ENCODE assay signal across 10 cellular contexts in the genomic region with DNA sequence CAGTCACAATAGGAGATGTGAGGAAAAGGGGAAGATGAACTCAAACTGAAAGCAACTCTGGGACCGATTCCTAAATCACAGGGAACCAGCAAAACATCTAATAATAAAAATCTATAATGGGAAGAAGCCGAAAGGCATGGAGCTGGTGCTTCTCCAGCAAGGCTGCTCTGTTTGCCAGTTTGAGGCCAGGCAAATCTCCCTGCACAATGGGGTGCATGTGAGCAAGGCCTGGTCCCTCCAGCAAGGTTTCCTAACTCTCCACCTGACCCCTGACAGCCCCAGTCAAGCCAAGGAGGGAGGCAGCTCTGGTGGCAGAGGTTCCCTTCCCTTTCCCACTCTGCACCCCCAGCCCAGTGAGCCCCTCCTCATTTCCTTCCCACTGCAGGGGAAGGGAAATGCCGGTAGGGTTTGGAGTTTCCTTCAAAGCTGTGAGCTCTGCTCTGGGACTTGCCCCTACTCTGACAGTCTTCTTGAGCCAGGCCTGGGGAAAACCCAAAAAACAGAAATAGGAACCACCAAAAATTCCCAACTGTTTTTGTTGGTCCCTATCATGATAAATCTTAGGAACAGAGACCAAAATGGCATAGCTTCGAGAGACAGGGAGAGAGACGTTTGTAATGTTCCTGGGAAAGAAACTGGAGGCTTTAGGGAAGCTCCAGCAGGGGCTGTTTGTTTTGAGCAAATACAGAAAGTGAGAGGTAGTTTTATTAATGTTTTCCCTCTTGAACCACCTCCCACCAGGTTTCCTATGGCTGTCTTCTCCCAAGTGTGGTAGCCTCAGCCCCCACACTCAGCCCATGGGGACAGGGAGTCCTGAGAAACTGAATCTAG. TPM values are rescaled to one million over a fixed set of nuclear protein-coding genes. Genes with fewer than 3 reads are reported as not detected.
DNase-seq lines count a peak whose midpoint lies in the region; ATAC-seq, FAIRE-seq and TF ChIP-seq lines count a peak whose summit lies in the region.
"Had no signal": no experiment of that assay in that cellular context is flagged by ENCODE, and none has a peak within 500 bp of the region (broad histone marks: within the 10 kb centered on the region; RNA-seq: fewer than 3 reads in every experiment).

No MANE protein-coding gene starts in this region.

- no peak overlapping the region for H4K5ac ChIP-seq in mesendoderm (ENCODE audit: low read length)

- peak overlapping the region; percentile 57; the same call in 1 of the 2 replicates for H2AFZ ChIP-seq in K562 (ENCODE audit: low read depth, low read length)

- H3K36me3 ChIP-seq in K562 (ENCODE audit: control insufficient read depth, insufficient read depth, low read length), result no peaks in the 10 kb centered on the region
- H3K36me3 ChIP-seq in mesendoderm (ENCODE audit: control insufficient read depth, insufficient read depth, low read length), result no peaks in the 10 kb centered on the region
- no peaks in the 10 kb centered on the region for H3K36me3 ChIP-seq in thyroid gland

- no peak overlapping the region for H2AK5ac ChIP-seq in mesendoderm (ENCODE audit: low read length)

- POLR2A ChIA-PET in K562 (lab: Yijun Ruan, JAX), result interaction anchor here (0.6 to 3.3 kb wide), 10 partner anchors 7 to 404 kb away, joined by 3 to 16 read pairs (median 6); a partner anchor contains a TSS

- in situ Hi-C loops in K562 (cut with MboI), result no loop called here

- H3K27ac ChIP-seq in K562 (ENCODE audit: extremely low read depth, low read depth, low read length) (peak overlapping the region; percentile 61; the same call in 1 of the 3 replicates), mesendoderm (ENCODE audit: low read depth, low read length) (no peak overlapping the region), thyroid gland (peak overlapping the region; percentile 90 to 99 (median 96))

- H3K56ac ChIP-seq in mesendoderm (ENCODE audit: low read length), result peak overlapping the region; percentile 79

- H3K27me3 ChIP-seq in K562 (ENCODE audit: control insufficient read depth in 2 of 2, insufficient read depth in 2 of 2, low read length in 2 of 2), result no peaks in the 10 kb centered on the region
- no peaks in the 10 kb centered on the region for H3K27me3 ChIP-seq in mesendoderm (ENCODE audit: insufficient read depth, low read length, poor library complexity)
- H3K27me3 ChIP-seq in thyroid gland, result no peaks in the 10 kb centered on the region

- H3K23ac ChIP-seq in mesendoderm (ENCODE audit: low read length), result no peak overlapping the region

- H2BK120ac ChIP-seq in mesendoderm (ENCODE audit: low read depth, low read length), result no peak overlapping the region

- no peaks in the 10 kb centered on the region for H4K20me1 ChIP-seq in K562 (replicated peaks; ENCODE audit: control insufficient read depth, insufficient read depth, low read length)

- H3K79me2 ChIP-seq in K562 (ENCODE audit: control insufficient read depth, insufficient read depth, low read length) (no peaks in the 10 kb centered on the region; the same call in 2 of the 3 replicates), mesendoderm (ENCODE audit: control insufficient read depth, insufficient read depth, low read length) (peaks cover 4% of the 10 kb centered on the region)

- peaks cover 94% of the 10 kb centered on the region for H3K4me1 Mint-ChIP-seq in activated T-cell treated with anti-CD3 and anti-CD28 coated beads, Interleukin-2, amount 50 U/mL, for 4 hours (ENCODE audit: low read depth)

- H3K4me3 ChIP-seq in K562 (no peak overlapping the region), mesendoderm (ENCODE audit: low read length) (no peak overlapping the region), thyroid gland (replicated peaks in 1 of 3) (no peak overlapping the region)

- WGBS in K562 (ENCODE audit: insufficient coverage, low coverage, missing lambda C conversion rate), result 76% methylated on average over 5 of the region's 5 CpGs
- no CpG with 5 or more reads among the region's 5 CpGs for WGBS in mesendoderm (ENCODE audit: extremely low coverage, insufficient coverage, low lambda C conversion rate)
- 56 to 72% methylated on average over 5 of the region's 5 CpGs for WGBS in thyroid gland, 2 donors

- H3K4ac ChIP-seq in mesendoderm (ENCODE audit: low read depth, low read length), result no peak overlapping the region

- no peaks in the 10 kb centered on the region for H3K27me3 Mint-ChIP-seq in activated T-cell treated with anti-CD3 and anti-CD28 coated beads, Interleukin-2, amount 50 U/mL, for 4 hours (ENCODE audit: low read depth)

- intact Hi-C loops in K562 (cut with micrococcal nuclease), result loop anchor here (5.0 kb wide), 1 partner anchor 35 kb away; a partner anchor contains a TSS
- intact Hi-C loops in thyroid gland (cut with DNase I), result no loop called here

- H4K8ac ChIP-seq in mesendoderm (ENCODE audit: low read depth, low read length), result no peak overlapping the region

- no peak for TF ChIP-seq POLR2A in K562 (conservative IDR thresholded peaks at IDR 0.05)
- no peak for TF ChIP-seq POLR2A in thyroid gland (IDR thresholded peaks at IDR 0.05)

- DNase-seq in activated T-cell treated with anti-CD3 and anti-CD28 coated beads, Interleukin-2, amount 50 U/mL, for 4 hours, result no peak
- DNase-seq in activated T-cell treated with anti-CD3 and anti-CD28 coated beads, Interleukin-2, amount 50 U/mL, for 1 hour, result no peak
- DNase-seq in K562 (ENCODE audit: extremely low read depth in 1 of 4, low spot score in 3 of 4) (no peak), mesendoderm (no peak), thyroid gland (no peak)
- DNase-seq: effector CD4-positive, alpha-beta T cell had no signal

- no peak for ATAC-seq in activated T-cell treated with anti-CD3 and anti-CD28 coated beads, Interleukin-2, amount 50 U/mL, for 4 hours
- no peak for ATAC-seq in K562
- ATAC-seq in HG03378 (IDR thresholded peaks at IDR 0.05; ENCODE audit: unreplicated experiment), result no peak
- ATAC-seq in GM21423 (IDR thresholded peaks at IDR 0.05; ENCODE audit: unreplicated experiment), result no peak
- ATAC-seq in GM18519 (IDR thresholded peaks at IDR 0.05; ENCODE audit: low FRiP score, unreplicated experiment), result no peak

- H3K18ac ChIP-seq in mesendoderm (ENCODE audit: low read length), result no peak overlapping the region

- H3K4me2 ChIP-seq in K562 (ENCODE audit: insufficient read depth, low read length) (no peak overlapping the region; the same call in 1 of the 2 replicates), mesendoderm (ENCODE audit: low read length) (no peak overlapping the region)

- H3K79me1 ChIP-seq in mesendoderm (ENCODE audit: low read length), result peaks cover 22% of the 10 kb centered on the region

- H2BK15ac ChIP-seq in mesendoderm (replicated peaks; ENCODE audit: low read depth), result no peak overlapping the region

- no peak overlapping the region for H2BK5ac ChIP-seq in mesendoderm (ENCODE audit: low read length)

- TF ChIP-seq RAD21 in K562 (CRISPR knock-in tag; conservative IDR thresholded peaks at IDR 0.05 in 1 of 2, IDR thresholded peaks at IDR 0.05 in 1 of 2), result no peak

- TF ChIP-seq CTCF in K562 (IDR thresholded peaks at IDR 0.05 in 2 of 3, conservative IDR thresholded peaks at IDR 0.05 in 1 of 3; ENCODE audit: insufficient read depth in 2 of 3, low read depth in 1 of 3, low read length in 3 of 3), result no peak
- peak in 1 of 6 experiments; percentile 3 for TF ChIP-seq CTCF in thyroid gland (IDR thresholded peaks at IDR 0.05)

- H3K4me3 Mint-ChIP-seq in activated T-cell treated with anti-CD3 and anti-CD28 coated beads, Interleukin-2, amount 50 U/mL, for 4 hours, result peak overlapping the region; percentile 51

- H3K36me3 Mint-ChIP-seq in activated T-cell treated with anti-CD3 and anti-CD28 coated beads, Interleukin-2, amount 50 U/mL, for 4 hours (ENCODE audit: insufficient read depth), result no peaks in the 10 kb centered on the region

- BruUV-seq in K562 (replicated peaks; lab: Mats Ljungman, UMichigan), result no TSS peak

- H3K9ac ChIP-seq in K562 (ENCODE audit: insufficient read depth in 1 of 2, low read depth in 2 of 2, low read length in 2 of 2), result peak overlapping the region; percentile 21 to 87
- peak overlapping the region; percentile 31 for H3K9ac ChIP-seq in mesendoderm (ENCODE audit: low read length)

- FAIRE-seq in K562 (lab: Jason Lieb, UNC), result no peak

- CTCF ChIA-PET in K562 (lab: Yijun Ruan, JAX; ENCODE audit: low intra/inter-chr PET ratio), result interaction anchor here (0.6 to 1.4 kb wide), 2 partner anchors 35 to 933 kb away, joined by 3 to 8 read pairs; a partner anchor contains a TSS

- no peaks in the 10 kb centered on the region for H3K9me1 ChIP-seq in K562 (ENCODE audit: control insufficient read depth, insufficient read depth, low read length)

- H3K9me3 Mint-ChIP-seq in activated T-cell treated with anti-CD3 and anti-CD28 coated beads, Interleukin-2, amount 50 U/mL, for 4 hours, result no peaks in the 10 kb centered on the region

- H3K4me1 ChIP-seq in K562 (replicated peaks in 1 of 2; ENCODE audit: control insufficient read depth in 2 of 2, insufficient read depth in 2 of 2, low read length in 2 of 2), result peaks cover 20 to 40% of the 10 kb centered on the region in 2 experiments
- H3K4me1 ChIP-seq in mesendoderm (ENCODE audit: control insufficient read depth, low read depth, low read length), result peaks cover 10% of the 10 kb centered on the region
- peaks cover 61 to 81% of the 10 kb centered on the region in 2 donors for H3K4me1 ChIP-seq in thyroid gland
- H3K4me1 ChIP-seq: Caco-2 had no signal

- TF ChIP-seq EP300 in K562 (IDR thresholded peaks at IDR 0.05; ENCODE audit: low read length), result no peak

- H3K9me3 ChIP-seq in K562 (replicated peaks; ENCODE audit: control insufficient read depth, insufficient read depth, low read depth, low read length) (no peaks in the 10 kb centered on the region), thyroid gland (no peaks in the 10 kb centered on the region)
- H3K9me3 ChIP-seq: Caco-2 had no signal

RNA-seq across cellular contexts. Expression of a gene that starts 34.6 kb away (rescaled TPM):
- total RNA-seq in activated T-cell treated with anti-CD3 and anti-CD28 coated beads, Interleukin-2, amount 50 U/mL, for 4 hours, result 10 to 100 TPM; 22.1 to 24.0 (median 23.6) TPM
- total RNA-seq in K562 (2011; cell fraction: chromatin; rRNA removed; ENCODE audit: low replicate concordance), result 38.8 and 46.8 TPM in 2 replicates
- total RNA-seq in K562 (2011; cell fraction: nucleolus; rRNA removed), result 17.4 and 19.8 TPM in 2 replicates
- 20.3 and 21.7 TPM in 2 replicates for total RNA-seq in K562 (2011; cell fraction: nucleoplasm; rRNA removed)
- total RNA-seq in K562 (2014; rRNA removed) (8.8 and 9.5 TPM in 2 replicates), K562 (2014; rRNA removed; fragmentation: Illumina TruSeq; extraction: Trizol) (6.8 and 7.9 TPM in 2 replicates), K562 (2015; rRNA removed; fragmentation: Illumina TruSeq; extraction: Trizol) (6.4 and 7.1 TPM in 2 replicates), K562 (2021) (11.1 and 14.4 TPM in 2 replicates), thyroid gland (10 to 100 TPM; 30.9 to 41.8 (median 35.1) TPM)
- polyA plus RNA-seq in K562 (2011; rRNA removed) (6.9 and 7.0 TPM in 2 replicates), K562 (2014; fragmentation: Illumina TruSeq; extraction: Trizol) (6.7 and 7.7 TPM in 2 replicates), K562 (2014; fragmentation: Nextera tagmentation; extraction: Ambion mirVana) (under 1 TPM; 0.49 to 0.53 TPM), K562 (2014; rRNA removed) (5.4 and 7.4 TPM in 2 replicates)
- polyA plus RNA-seq in K562 (2011; cell fraction: cytosol; rRNA removed), result 5.4 and 7.5 TPM in 2 replicates
- polyA plus RNA-seq in K562 (2011; cell fraction: nucleus; rRNA removed), result 22.2 and 25.7 TPM in 2 replicates
- polyA plus RNA-seq in K562 (2012), result 8.6 and 13.4 TPM in 2 replicates
- 17.9 and 21.0 TPM in 2 replicates for polyA minus RNA-seq in K562 (2011; rRNA and poly(A)+ RNA removed)
- 8.6 and 11.9 TPM in 2 replicates for polyA minus RNA-seq in K562 (2011; cell fraction: cytosol; rRNA and poly(A)+ RNA removed)
- 8.9 and 16.9 TPM in 2 replicates for polyA minus RNA-seq in K562 (2011; cell fraction: nucleus; rRNA and poly(A)+ RNA removed)
- polyA plus RNA-seq in mesendoderm (2013, experiment 1 of 2), result 11.1 TPM
- 11.3 TPM for polyA plus RNA-seq in mesendoderm (2013, experiment 2 of 2)

RNA-seq across cellular contexts. Expression of a gene that starts 49.2 kb away (rescaled TPM):
- total RNA-seq in activated T-cell treated with anti-CD3 and anti-CD28 coated beads, Interleukin-2, amount 50 U/mL, for 4 hours, result 10 to 100 TPM in 2 of 3 donors, 1 to 10 TPM in 1; 8.0 to 10.9 (median 10.6) TPM
- 27.4 and 49.5 TPM in 2 replicates for total RNA-seq in K562 (2011; cell fraction: chromatin; rRNA removed; ENCODE audit: low replicate concordance)
- 25.0 and 28.2 TPM in 2 replicates for total RNA-seq in K562 (2011; cell fraction: nucleolus; rRNA removed)
- 29.6 and 35.8 TPM in 2 replicates for total RNA-seq in K562 (2011; cell fraction: nucleoplasm; rRNA removed)
- total RNA-seq in K562 (2014; rRNA removed), result 5.7 and 7.1 TPM in 2 replicates
- 5.0 and 5.8 TPM in 2 replicates for total RNA-seq in K562 (2014; rRNA removed; fragmentation: Illumina TruSeq; extraction: Trizol)
- 4.8 TPM in 2 replicates for total RNA-seq in K562 (2015; rRNA removed; fragmentation: Illumina TruSeq; extraction: Trizol)
- 8.5 and 10.6 TPM in 2 replicates for total RNA-seq in K562 (2021)
- 4.5 and 5.2 TPM in 2 replicates for polyA plus RNA-seq in K562 (2011; rRNA removed)
- 2.2 and 3.2 TPM in 2 replicates for polyA plus RNA-seq in K562 (2011; cell fraction: cytosol; rRNA removed)
- polyA plus RNA-seq in K562 (2011; cell fraction: nucleus; rRNA removed), result 40.9 and 42.4 TPM in 2 replicates
- polyA plus RNA-seq in K562 (2012), result 6.1 and 6.4 TPM in 2 replicates
- polyA plus RNA-seq in K562 (2014; fragmentation: Illumina TruSeq; extraction: Trizol), result 4.6 and 5.1 TPM in 2 replicates
- polyA plus RNA-seq in K562 (2014; fragmentation: Nextera tagmentation; extraction: Ambion mirVana), result under 1 TPM; 0.55 to 0.85 TPM
- polyA plus RNA-seq in K562 (2014; rRNA removed), result 7.8 and 10.0 TPM in 2 replicates
- 4.4 and 4.5 TPM in 2 replicates for polyA minus RNA-seq in K562 (2011; rRNA and poly(A)+ RNA removed)
- polyA minus RNA-seq in K562 (2011; cell fraction: cytosol; rRNA and poly(A)+ RNA removed), result 1.5 and 3.0 TPM in 2 replicates
- 9.7 and 12.3 TPM in 2 replicates for polyA minus RNA-seq in K562 (2011; cell fraction: nucleus; rRNA and poly(A)+ RNA removed)
- 4.3 TPM for polyA plus RNA-seq in mesendoderm (2013, experiment 1 of 2)
- 4.5 TPM for polyA plus RNA-seq in mesendoderm (2013, experiment 2 of 2)
- 10 to 100 TPM; 29.5 to 39.7 (median 34.4) TPM for total RNA-seq in thyroid gland
